ENCODE assay signal across 8 cellular contexts in genomic region chr1:10253755-10254154, GRCh38.
A peak's percentile ranks its signal among the peaks of the same experiment; 100 is the strongest.
DNase-seq lines count a peak whose midpoint lies in the region; ATAC-seq and TF ChIP-seq lines count a peak whose summit lies in the region.

No MANE protein-coding gene starts in this region.

- H3K27me3 Mint-ChIP-seq in nephron (ENCODE audit: low read depth), result no peaks in the 10 kb centered on the region

- no peak for TF ChIP-seq CTCF in nephron (IDR thresholded peaks at IDR 0.05; ENCODE audit: unreplicated experiment in 3 of 3)

- peaks cover 33% of the 10 kb centered on the region for H3K4me1 Mint-ChIP-seq in nephron

- peak; percentile 68 for DNase-seq in CD1c-positive myeloid dendritic cell (ENCODE audit: extremely low spot score)
- DNase-seq in NCI-H2196 (lab: John Stamatoyannopoulos, UW; ENCODE audit: unreplicated experiment), result peak; percentile 38
- peak; percentile 71 for DNase-seq in epidermal melanocyte (ENCODE audit: insufficient read length, low spot score)
- DNase-seq in stimulated activated naive CD4-positive, alpha-beta T cell treated with Interleukin-2 at 50 U/mL for 16 hours (lab: John Stamatoyannopoulos, UW), result no peak

- no peaks in the 10 kb centered on the region for H3K9me3 Mint-ChIP-seq in nephron

- ATAC-seq in HG02798 (IDR thresholded peaks at IDR 0.05; ENCODE audit: poor library complexity, unreplicated experiment), result no peak
- ATAC-seq in HG02678 (IDR thresholded peaks at IDR 0.05; ENCODE audit: unreplicated experiment), result no peak
- no peak for ATAC-seq in HG03442 (IDR thresholded peaks at IDR 0.05; ENCODE audit: unreplicated experiment)

- peak overlapping the region; percentile 65 to 95 (median 91) for H3K27ac Mint-ChIP-seq in nephron

- peaks cover 22% of the 10 kb centered on the region for H3K36me3 Mint-ChIP-seq in nephron (ENCODE audit: low read depth)

- H3K4me3 Mint-ChIP-seq in nephron, result no peak overlapping the region
